ENCODE assay signal across 18 cellular contexts in the genomic region with DNA sequence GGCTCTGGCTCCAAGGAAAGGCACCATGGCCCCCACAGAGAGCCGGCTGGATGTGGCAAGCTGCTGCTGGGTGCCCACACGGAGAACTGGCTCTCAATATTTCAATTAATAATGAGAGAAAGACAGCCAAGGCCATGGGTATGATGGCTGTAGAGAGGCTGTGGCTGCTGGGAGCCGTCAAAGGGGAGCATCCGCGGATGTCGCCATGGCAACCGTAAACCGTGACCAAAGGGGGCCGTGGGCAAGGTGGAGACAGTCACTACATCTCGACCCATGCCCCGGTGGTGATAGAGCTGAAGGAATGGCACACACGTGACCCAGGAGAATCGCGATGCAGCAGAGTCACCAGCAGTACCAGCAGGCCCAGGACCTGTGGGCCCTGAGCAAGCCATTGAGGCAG. TPM values are rescaled to one million over a fixed set of nuclear protein-coding genes. Genes with fewer than 3 reads are reported as not detected.
A peak's percentile ranks its signal among the peaks of the same experiment; 100 is the strongest.
DNase-seq lines count a peak whose midpoint lies in the region; TF ChIP-seq lines count a peak whose summit lies in the region.
"Had no signal": no experiment of that assay in that cellular context is flagged by ENCODE, and none has a peak within 500 bp of the region (broad histone marks: within the 10 kb centered on the region; RNA-seq: fewer than 3 reads in every experiment).

No MANE protein-coding gene starts in this region.

- DNase-seq in NCI-H748 (lab: John Stamatoyannopoulos, UW; ENCODE audit: unreplicated experiment) (peak; percentile 19), NCI-H748 treated with DMSO at 0.1 percent for 48 hours (lab: John Stamatoyannopoulos, UW) (no peak), mesenteric fat pad (ENCODE audit: low spot score) (peak; percentile 65), type B pancreatic cell (ENCODE audit: extremely low spot score, unreplicated experiment) (peak; percentile 48), NCI-H524 treated with DMSO at 0.1 percent for 48 hours (lab: John Stamatoyannopoulos, UW) (no peak), NCI-H1436 (lab: John Stamatoyannopoulos, UW) (no peak)
- DNase-seq in stimulated activated CD4-positive, alpha-beta T cell treated with anti-CD3 and anti-CD28 coated beads, Interleukin-1b, Interleukin-23, amount 100 ng/mL, for 48 hours = no peak
- DNase-seq: Calu3; CD4-positive, alpha-beta memory T cell; NCI-H1436 treated with DMSO at 0.1 percent for 48 hours; NCI-H2029 treated with DMSO at 0.1 percent for 48 hours; NCI-H345; NCI-H526 treated with DMSO at 0.1 percent for 48 hours; PC-3 had no signal

- H3K4me1 Mint-ChIP-seq in type B pancreatic cell (ENCODE audit: unreplicated experiment) = no peaks in the 10 kb centered on the region
- H3K4me1 Mint-ChIP-seq: CD4-positive, alpha-beta memory T cell had no signal

- peaks cover 62% of the 10 kb centered on the region for H3K27me3 Mint-ChIP-seq in type B pancreatic cell

- H3K4me3 Mint-ChIP-seq in type B pancreatic cell = no peak overlapping the region
- H3K4me3 Mint-ChIP-seq: CD4-positive, alpha-beta memory T cell had no signal

- H3K27ac ChIP-seq in cingulate gyrus (ENCODE audit: low read depth, low read length) = peak overlapping the region; percentile 52
- H3K27ac ChIP-seq: HL-60, SJSA1 had no signal

- H3K27ac Mint-ChIP-seq in type B pancreatic cell = no peak overlapping the region
- H3K27ac Mint-ChIP-seq: CD4-positive, alpha-beta memory T cell had no signal

- TF ChIP-seq CTCF in type B pancreatic cell (conservative IDR thresholded peaks at IDR 0.05) = no peak

- no peaks in the 10 kb centered on the region for H3K9me3 Mint-ChIP-seq in type B pancreatic cell

- no peaks in the 10 kb centered on the region for H3K36me3 Mint-ChIP-seq in type B pancreatic cell
- H3K36me3 Mint-ChIP-seq: CD4-positive, alpha-beta memory T cell had no signal

RNA-seq across cellular contexts. Expression of gene VSTM2B, which starts 9.6 kb away (rescaled TPM):
- total RNA-seq in mesenteric fat pad = not detected
- 0.68 TPM in 1 of 2 replicates, not detected in the other for total RNA-seq in type B pancreatic cell (ENCODE audit: low replicate concordance)
- total RNA-seq: A172; Calu3; CD4-positive, alpha-beta memory T cell; PC-3; SJSA1 had no signal

Comparison
In these comparisons a context has a peak if more than half of its experiments do, and no peak if none do; other contexts are left out.
1. DNase-seq: peak in NCI-H748 (single experiment), mesenteric fat pad (single experiment) and type B pancreatic cell (single experiment); none in NCI-H748 treated with DMSO at 0.1 percent for 48 hours (single experiment), NCI-H524 treated with DMSO at 0.1 percent for 48 hours (single experiment), stimulated activated CD4-positive, alpha-beta T cell treated with anti-CD3 and anti-CD28 coated beads, Interleukin-1b, Interleukin-23, amount 100 ng/mL, for 48 hours (single experiment) and NCI-H1436 (single experiment).